18 cellular contexts compared by ENCODE assay signal in the genomic region with DNA sequence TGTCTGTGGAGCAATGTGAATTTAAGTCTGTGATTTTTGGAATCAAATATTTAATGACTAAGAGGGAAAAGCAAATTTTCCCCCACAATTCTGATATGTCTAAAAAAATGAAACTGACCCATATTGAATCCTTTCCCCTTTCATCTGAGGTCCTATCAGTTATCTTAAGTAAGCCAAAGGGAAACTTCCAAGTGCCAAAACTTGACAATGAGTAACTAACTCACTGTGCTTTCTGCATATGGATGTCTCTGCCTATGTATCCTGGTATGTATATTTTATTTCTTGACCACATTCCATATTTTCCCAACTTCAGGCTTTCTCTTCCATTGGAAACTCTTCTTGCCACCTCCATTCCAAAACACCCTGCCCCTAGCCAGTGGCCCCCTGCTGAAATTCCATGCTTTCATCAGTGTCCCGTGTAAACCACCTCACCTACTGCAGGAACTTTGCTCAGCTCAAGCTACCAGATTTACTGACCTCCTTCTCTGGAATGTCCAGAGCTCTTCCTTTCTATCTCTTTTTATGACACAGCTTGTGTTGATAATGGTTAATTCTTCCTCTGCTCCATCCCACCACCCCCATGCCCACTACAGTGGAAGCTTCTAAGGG. TPM values are rescaled to one million over a fixed set of nuclear protein-coding genes. Genes with fewer than 3 reads are reported as not detected.
DNase-seq lines count a peak whose midpoint lies in the region; ATAC-seq and TF ChIP-seq lines count a peak whose summit lies in the region.
"Had no signal": no experiment of that assay in that cellular context is flagged by ENCODE, and none has a peak within 500 bp of the region (broad histone marks: within the 10 kb centered on the region; RNA-seq: fewer than 3 reads in every experiment).

No MANE protein-coding gene starts in this region.

- H3K27me3 ChIP-seq in body of pancreas = no peaks in the 10 kb centered on the region
- no peaks in the 10 kb centered on the region for H3K27me3 ChIP-seq in right lobe of liver
- no peaks in the 10 kb centered on the region for H3K27me3 ChIP-seq in transverse colon
- no peaks in the 10 kb centered on the region for H3K27me3 ChIP-seq in prostate gland (replicated peaks; ENCODE audit: insufficient read depth)

- no peak for DNase-seq in body of pancreas
- DNase-seq in left lobe of liver (ENCODE audit: low spot score) = no peak
- no peak for DNase-seq in right lobe of liver
- DNase-seq in transverse colon = no peak
- DNase-seq in prostate gland (ENCODE audit: low spot score) = no peak
- no peak for DNase-seq in stimulated activated naive B cell treated with anti-CD40 and anti-IgM and Interleukin-4, amounts not matched to agents 10 μg/mL and 1 μg/mL and 100 μg/mL, for 72 hours
- no peak for DNase-seq in stimulated activated CD4-positive, alpha-beta T cell treated with anti-CD3 and anti-CD28 coated beads, Interleukin-4, amount 100 ng/mL, for 1 hour
- DNase-seq: C1 segment of cervical spinal cord; CD8-positive, alpha-beta T cell; DMS79; EL; GDM1; GM23248; H9 had no signal

- H3K36me3 ChIP-seq in body of pancreas (replicated peaks in 1 of 2; ENCODE audit: insufficient read depth in 1 of 2, low read depth in 2 of 2) = no peaks in the 10 kb centered on the region
- no peaks in the 10 kb centered on the region for H3K36me3 ChIP-seq in right lobe of liver
- H3K36me3 ChIP-seq in transverse colon = no peaks in the 10 kb centered on the region
- no peaks in the 10 kb centered on the region for H3K36me3 ChIP-seq in prostate gland

- H3K27ac Mint-ChIP-seq in stimulated activated naive B cell treated with anti-CD40 and anti-IgM and Interleukin-4, amounts not matched to agents 10 μg/mL and 1 μg/mL and 100 μg/mL, for 72 hours = no peak overlapping the region
- H3K27ac Mint-ChIP-seq: CD8-positive, alpha-beta T cell; H9 had no signal

- no peaks in the 10 kb centered on the region for H3K9me3 ChIP-seq in body of pancreas
- H3K9me3 ChIP-seq in right lobe of liver = no peaks in the 10 kb centered on the region
- no peaks in the 10 kb centered on the region for H3K9me3 ChIP-seq in transverse colon
- no peaks in the 10 kb centered on the region for H3K9me3 ChIP-seq in prostate gland
- H3K9me3 ChIP-seq: Caco-2 had no signal

- TF ChIP-seq CTCF in body of pancreas (IDR thresholded peaks at IDR 0.05) = no peak
- no peak for TF ChIP-seq CTCF in right lobe of liver (IDR thresholded peaks at IDR 0.05)
- TF ChIP-seq CTCF in transverse colon (IDR thresholded peaks at IDR 0.05) = no peak
- no peak for TF ChIP-seq CTCF in prostate gland (IDR thresholded peaks at IDR 0.05)

- H3K4me3 ChIP-seq in body of pancreas (no peak overlapping the region), right lobe of liver (no peak overlapping the region), transverse colon (no peak overlapping the region), prostate gland (no peak overlapping the region)
- H3K4me3 ChIP-seq: GM12878, GM23248 had no signal

- H3K4me3 Mint-ChIP-seq in stimulated activated naive B cell treated with anti-CD40 and anti-IgM and Interleukin-4, amounts not matched to agents 10 μg/mL and 1 μg/mL and 100 μg/mL, for 72 hours = no peak overlapping the region
- H3K4me3 Mint-ChIP-seq: CD8-positive, alpha-beta T cell; H9 had no signal

- H3K4me1 ChIP-seq in body of pancreas = peaks cover 38% of the 10 kb centered on the region
- peaks cover 0 to 32% (median 10%) of the 10 kb centered on the region in 4 donors for H3K4me1 ChIP-seq in right lobe of liver
- H3K4me1 ChIP-seq in transverse colon = peaks cover 0 to 25% (median 7%) of the 10 kb centered on the region in 4 donors
- H3K4me1 ChIP-seq in prostate gland (replicated peaks) = no peaks in the 10 kb centered on the region

- intact Hi-C loops in body of pancreas (cut with DNase I) (no loop called here), right lobe of liver (cut with DNase I) (no loop called here), transverse colon (cut with DNase I; ENCODE audit: low total_unique reads) (no loop called here), prostate gland (cut with DNase I) (no loop called here)

- H3K27me3 Mint-ChIP-seq in stimulated activated naive B cell treated with anti-CD40 and anti-IgM and Interleukin-4, amounts not matched to agents 10 μg/mL and 1 μg/mL and 100 μg/mL, for 72 hours = no peaks in the 10 kb centered on the region

- H3K4me1 Mint-ChIP-seq in stimulated activated naive B cell treated with anti-CD40 and anti-IgM and Interleukin-4, amounts not matched to agents 10 μg/mL and 1 μg/mL and 100 μg/mL, for 72 hours = no peaks in the 10 kb centered on the region

- no peak for TF ChIP-seq POLR2A in body of pancreas (IDR thresholded peaks at IDR 0.05)
- TF ChIP-seq POLR2A in right lobe of liver (IDR thresholded peaks at IDR 0.05) = no peak
- no peak for TF ChIP-seq POLR2A in transverse colon (IDR thresholded peaks at IDR 0.05)
- TF ChIP-seq POLR2A in prostate gland (IDR thresholded peaks at IDR 0.05) = no peak

- WGBS in body of pancreas, 2 donors = 39 to 43% methylated on average over 1 of the region's 1 CpG
- WGBS in right lobe of liver (ENCODE audit: insufficient coverage, low coverage, low lambda C conversion rate, missing lambda C conversion rate) = 18% methylated on average over 1 of the region's 1 CpG
- 36 to 42% methylated on average over 1 of the region's 1 CpG for WGBS in transverse colon (ENCODE audit: low coverage in 1 of 2), 2 donors
- 73% methylated on average over 1 of the region's 1 CpG for WGBS in prostate gland

- ATAC-seq in body of pancreas = no peak
- peak; percentile 25 for ATAC-seq in left lobe of liver
- ATAC-seq in right lobe of liver = peak in 3 of 4 donors; percentile 8 to 39 (median 23)
- no peak for ATAC-seq in stimulated activated naive B cell treated with anti-CD40 and anti-IgM and Interleukin-4, amounts not matched to agents 10 μg/mL and 1 μg/mL and 100 μg/mL, for 72 hours (replicated peaks)
- ATAC-seq: CD8-positive, alpha-beta T cell; GM12878; HCT116 had no signal

- peak overlapping the region in 3 of 4 donors; percentile 35 to 59 (median 50) for H3K27ac ChIP-seq in body of pancreas
- H3K27ac ChIP-seq in right lobe of liver = peak overlapping the region; percentile 9 to 85 (median 30)
- peak overlapping the region; percentile 26 to 59 (median 49) for H3K27ac ChIP-seq in transverse colon
- no peak overlapping the region for H3K27ac ChIP-seq in prostate gland
- H3K27ac ChIP-seq: GM23248 had no signal

- no peak for TF ChIP-seq EP300 in transverse colon (IDR thresholded peaks at IDR 0.05; ENCODE audit: low read depth)

- in situ Hi-C loops in transverse colon (cut with MboI; ENCODE audit: low pct_ligation_motif_present in 1 of 4, low pct_unique_long_range_greater_than_20kb in 1 of 4, low sequenced_read_pairs in 3 of 4) = no loop called here

- no peaks in the 10 kb centered on the region for H3K36me3 Mint-ChIP-seq in stimulated activated naive B cell treated with anti-CD40 and anti-IgM and Interleukin-4, amounts not matched to agents 10 μg/mL and 1 μg/mL and 100 μg/mL, for 72 hours
- H3K36me3 Mint-ChIP-seq: CD8-positive, alpha-beta T cell had no signal

- H3K9me3 Mint-ChIP-seq in stimulated activated naive B cell treated with anti-CD40 and anti-IgM and Interleukin-4, amounts not matched to agents 10 μg/mL and 1 μg/mL and 100 μg/mL, for 72 hours = peaks cover 0 to 3% of the 10 kb centered on the region in 2 donors
- H3K9me3 Mint-ChIP-seq: H9 had no signal

RNA-seq across cellular contexts. Expression of a gene that starts 59.0 kb away (rescaled TPM):
- 1 to 10 TPM; 1.3 to 5.2 TPM for total RNA-seq in body of pancreas
- total RNA-seq in left lobe of liver = 1.3 TPM
- 1 to 10 TPM in 5 of 6 experiments, under 1 TPM in 1; 0.92 to 5.8 (median 3.6) TPM for total RNA-seq in right lobe of liver
- total RNA-seq in transverse colon = 10 to 100 TPM; 10.9 to 32.6 (median 28.0) TPM
- 1 to 10 TPM in 1 of 2 donors, under 1 TPM in 1; 0.57 to 1.7 TPM for total RNA-seq in prostate gland
- total RNA-seq: A172; CD8-positive, alpha-beta T cell; GM12878; GM23248 had no signal

Comparison
In these comparisons a context has a peak if more than half of its experiments do, and no peak if none do; other contexts are left out.
1. ATAC-seq: peak in left lobe of liver (single experiment) and right lobe of liver (3 of 4); none in body of pancreas (single experiment) and stimulated activated naive B cell treated with anti-CD40 and anti-IgM and Interleukin-4, amounts not matched to agents 10 μg/mL and 1 μg/mL and 100 μg/mL, for 72 hours (0 of 2).
2. H3K27ac ChIP-seq: peak in body of pancreas (3 of 4), right lobe of liver (3 of 3) and transverse colon (4 of 4); none in prostate gland (0 of 2).